Comparison of ENCODE assay signal across 1 cellular context in genomic region chr2:168796583-168797285, GRCh38.
TF ChIP-seq lines count a peak whose summit lies in the region.

No MANE protein-coding gene starts in this region.

TF ChIP-seq in K562, 482 proteins besides CTCF, POLR2A, EP300 and RAD21 (continues in another document):
- 0 out of 2 replicates have a peak, but pooled peaks have one; percentile 4 for TF ChIP-seq ILK (tag; IDR thresholded peaks at IDR 0.05; ENCODE audit: borderline replicate concordance, low read depth)
- peak; percentile 37; the same call in 1 of the 2 replicates for TF ChIP-seq BHLHE40 (IDR thresholded peaks at IDR 0.05; ENCODE audit: low read length)
- peak; percentile 6 for TF ChIP-seq TBP (optimal IDR thresholded peaks at IDR 0.05; ENCODE audit: low read depth, low read length)
- peak; percentile 74 for TF ChIP-seq SMARCA4 (IDR thresholded peaks at IDR 0.05)
- 0 out of 2 replicates have a peak, but pooled peaks have one; percentile 39 for TF ChIP-seq EHMT2 (IDR thresholded peaks at IDR 0.05)
- TF ChIP-seq NFIC (IDR thresholded peaks at IDR 0.05) = peak; percentile 76
- TF ChIP-seq HDAC2 (IDR thresholded peaks at IDR 0.05) = peak; percentile 17; the same call in 1 of the 2 replicates
- peak; percentile 42; the same call in 1 of the 2 replicates for TF ChIP-seq ETV5 (CRISPR knock-in tag; IDR thresholded peaks at IDR 0.05; ENCODE audit: low read depth)
- 0 out of 2 replicates have a peak, but pooled peaks have one; percentile 73 for TF ChIP-seq ZNF766 (CRISPR knock-in tag; conservative IDR thresholded peaks at IDR 0.05)
- no peak for TF ChIP-seq NR2C2 (CRISPR knock-in tag; IDR thresholded peaks at IDR 0.05)
- peak; percentile 92 for TF ChIP-seq NR2C2 (tag; IDR thresholded peaks at IDR 0.05)
- TF ChIP-seq CBFA2T3 (IDR thresholded peaks at IDR 0.05) = peak; percentile 84
- TF ChIP-seq GATA2 (CRISPR knock-in tag; IDR thresholded peaks at IDR 0.05) = peak; percentile 63
- peak; percentile 73; the same call in 1 of the 2 replicates for TF ChIP-seq DPF2 (IDR thresholded peaks at IDR 0.05)
- peak; percentile 32; the same call in 1 of the 2 replicates for TF ChIP-seq SMARCE1 (IDR thresholded peaks at IDR 0.05)
- no peak for TF ChIP-seq POLR3A (IDR thresholded peaks at IDR 0.05; ENCODE audit: borderline replicate concordance, extremely low read depth, insufficient read depth, insufficient read length)
- no peak for TF ChIP-seq TOE1 (IDR thresholded peaks at IDR 0.05; ENCODE audit: borderline replicate concordance)
- TF ChIP-seq TOE1 (CRISPR knock-in tag; IDR thresholded peaks at IDR 0.05; ENCODE audit: borderline replicate concordance, low read depth) = no peak
- 0 out of 2 replicates have a peak, but pooled peaks have one; percentile 9 for TF ChIP-seq E2F1 (CRISPR knock-in tag; IDR thresholded peaks at IDR 0.05)
- 0 out of 2 replicates have a peak, but pooled peaks have one; percentile 56 for TF ChIP-seq BCOR (IDR thresholded peaks at IDR 0.05)
- TF ChIP-seq PTRF (tag; IDR thresholded peaks at IDR 0.05) = 0 out of 2 replicates have a peak, but pooled peaks have one; percentile 4
- TF ChIP-seq ZFP1 (CRISPR knock-in tag; IDR thresholded peaks at IDR 0.05) = no peak
- TF ChIP-seq ZNF589 (CRISPR knock-in tag; IDR thresholded peaks at IDR 0.05; ENCODE audit: low read depth) = peak; percentile 85
- peak; percentile 77 for TF ChIP-seq ZNF197 (CRISPR knock-in tag; IDR thresholded peaks at IDR 0.05; ENCODE audit: low read depth)
- TF ChIP-seq NCOR1 (IDR thresholded peaks at IDR 0.05) = peak; percentile 70
- peak; percentile 72 for TF ChIP-seq ELF1 (tag; IDR thresholded peaks at IDR 0.05)
- 0 out of 2 replicates have a peak, but pooled peaks have one; percentile 57 for TF ChIP-seq GTF2E2 (tag; IDR thresholded peaks at IDR 0.05)
- TF ChIP-seq ZNF384 (IDR thresholded peaks at IDR 0.05; ENCODE audit: low read depth, low read length) = peak; percentile 8; the same call in 1 of the 2 replicates
- TF ChIP-seq KLF6 (CRISPR knock-in tag; IDR thresholded peaks at IDR 0.05; ENCODE audit: borderline replicate concordance) = 0 out of 2 replicates have a peak, but pooled peaks have one; percentile 83
- no peak for TF ChIP-seq SUPT5H (IDR thresholded peaks at IDR 0.05)
- peak; percentile 52; the same call in 1 of the 2 replicates for TF ChIP-seq NKRF (IDR thresholded peaks at IDR 0.05; ENCODE audit: borderline replicate concordance)
- peak; percentile 4 for TF ChIP-seq MEIS2 (IDR thresholded peaks at IDR 0.05; ENCODE audit: partially characterized antibody)
- TF ChIP-seq ATF2 (CRISPR knock-in tag; IDR thresholded peaks at IDR 0.05) = no peak
- TF ChIP-seq ZNF354B (CRISPR knock-in tag; IDR thresholded peaks at IDR 0.05) = 0 out of 2 replicates have a peak, but pooled peaks have one; percentile 51
- TF ChIP-seq MEF2D (tag; conservative IDR thresholded peaks at IDR 0.05; ENCODE audit: low read depth) = peak; percentile 17; the same call in 1 of the 2 replicates
- TF ChIP-seq ZNF449 (CRISPR knock-in tag; IDR thresholded peaks at IDR 0.05) = 0 out of 2 replicates have a peak, but pooled peaks have one; percentile 2
- peak in 1 of 2 experiments; percentile 68; a peak in 1 of 4 replicates for TF ChIP-seq ETV6 (IDR thresholded peaks at IDR 0.05; ENCODE audit: borderline replicate concordance in 1 of 2, low read depth in 2 of 2, low read length in 1 of 2)
- TF ChIP-seq ETV6 (CRISPR knock-in tag; IDR thresholded peaks at IDR 0.05; ENCODE audit: borderline replicate concordance) = no peak
- TF ChIP-seq ZNF407 (IDR thresholded peaks at IDR 0.05; ENCODE audit: low read depth) = 0 out of 2 replicates have a peak, but pooled peaks have one; percentile 20
- 0 out of 2 replicates have a peak, but pooled peaks have one; percentile 24 for TF ChIP-seq TSHZ1 (CRISPR knock-in tag; IDR thresholded peaks at IDR 0.05)
- peak; percentile 84 for TF ChIP-seq LARP7 (IDR thresholded peaks at IDR 0.05)
- peak; percentile 46; the same call in 1 of the 2 replicates for TF ChIP-seq SOX6 (IDR thresholded peaks at IDR 0.05)
- peak; percentile 73 for TF ChIP-seq TAL1 (IDR thresholded peaks at IDR 0.05)
- 0 out of 2 replicates have a peak, but pooled peaks have one; percentile 40 for TF ChIP-seq ZBTB17 (CRISPR knock-in tag; IDR thresholded peaks at IDR 0.05)
- TF ChIP-seq ZEB2 (IDR thresholded peaks at IDR 0.05) = 0 out of 2 replicates have a peak, but pooled peaks have one; percentile 9
- peak; percentile 45; the same call in 1 of the 2 replicates for TF ChIP-seq ZNF239 (CRISPR knock-in tag; IDR thresholded peaks at IDR 0.05)
